1 cellular context compared by ENCODE assay signal in genomic region chr1:172532700-172533510, GRCh38.
TF ChIP-seq lines count a peak whose summit lies in the region.

A gene with protein sequence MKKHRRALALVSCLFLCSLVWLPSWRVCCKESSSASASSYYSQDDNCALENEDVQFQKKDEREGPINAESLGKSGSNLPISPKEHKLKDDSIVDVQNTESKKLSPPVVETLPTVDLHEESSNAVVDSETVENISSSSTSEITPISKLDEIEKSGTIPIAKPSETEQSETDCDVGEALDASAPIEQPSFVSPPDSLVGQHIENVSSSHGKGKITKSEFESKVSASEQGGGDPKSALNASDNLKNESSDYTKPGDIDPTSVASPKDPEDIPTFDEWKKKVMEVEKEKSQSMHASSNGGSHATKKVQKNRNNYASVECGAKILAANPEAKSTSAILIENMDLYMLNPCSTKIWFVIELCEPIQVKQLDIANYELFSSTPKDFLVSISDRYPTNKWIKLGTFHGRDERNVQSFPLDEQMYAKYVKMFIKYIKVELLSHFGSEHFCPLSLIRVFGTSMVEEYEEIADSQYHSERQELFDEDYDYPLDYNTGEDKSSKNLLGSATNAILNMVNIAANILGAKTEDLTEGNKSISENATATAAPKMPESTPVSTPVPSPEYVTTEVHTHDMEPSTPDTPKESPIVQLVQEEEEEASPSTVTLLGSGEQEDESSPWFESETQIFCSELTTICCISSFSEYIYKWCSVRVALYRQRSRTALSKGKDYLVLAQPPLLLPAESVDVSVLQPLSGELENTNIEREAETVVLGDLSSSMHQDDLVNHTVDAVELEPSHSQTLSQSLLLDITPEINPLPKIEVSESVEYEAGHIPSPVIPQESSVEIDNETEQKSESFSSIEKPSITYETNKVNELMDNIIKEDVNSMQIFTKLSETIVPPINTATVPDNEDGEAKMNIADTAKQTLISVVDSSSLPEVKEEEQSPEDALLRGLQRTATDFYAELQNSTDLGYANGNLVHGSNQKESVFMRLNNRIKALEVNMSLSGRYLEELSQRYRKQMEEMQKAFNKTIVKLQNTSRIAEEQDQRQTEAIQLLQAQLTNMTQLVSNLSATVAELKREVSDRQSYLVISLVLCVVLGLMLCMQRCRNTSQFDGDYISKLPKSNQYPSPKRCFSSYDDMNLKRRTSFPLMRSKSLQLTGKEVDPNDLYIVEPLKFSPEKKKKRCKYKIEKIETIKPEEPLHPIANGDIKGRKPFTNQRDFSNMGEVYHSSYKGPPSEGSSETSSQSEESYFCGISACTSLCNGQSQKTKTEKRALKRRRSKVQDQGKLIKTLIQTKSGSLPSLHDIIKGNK (N-terminal part only) (plus strand): TSS chr1:172533150. CDS start chr1:172533436, 286 bp downstream.

TF ChIP-seq in K562, 482 proteins besides CTCF, POLR2A, EP300 and RAD21 (continued from another document and continues in another):
- TF ChIP-seq ZBTB9 (CRISPR knock-in tag; IDR thresholded peaks at IDR 0.05): peak; percentile 93
- no peak for TF ChIP-seq FOXA1 (IDR thresholded peaks at IDR 0.05; ENCODE audit: borderline replicate concordance)
- TF ChIP-seq, protein P1, sequence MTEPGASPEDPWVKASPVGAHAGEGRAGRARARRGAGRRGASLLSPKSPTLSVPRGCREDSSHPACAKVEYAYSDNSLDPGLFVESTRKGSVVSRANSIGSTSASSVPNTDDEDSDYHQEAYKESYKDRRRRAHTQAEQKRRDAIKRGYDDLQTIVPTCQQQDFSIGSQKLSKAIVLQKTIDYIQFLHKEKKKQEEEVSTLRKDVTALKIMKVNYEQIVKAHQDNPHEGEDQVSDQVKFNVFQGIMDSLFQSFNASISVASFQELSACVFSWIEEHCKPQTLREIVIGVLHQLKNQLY (CRISPR knock-in tag; conservative IDR thresholded peaks at IDR 0.05): no peak; a peak in 2 of 4 replicates
- no peak; the same call in 1 of the 2 replicates for TF ChIP-seq ZSCAN32 (CRISPR knock-in tag; IDR thresholded peaks at IDR 0.05)
- TF ChIP-seq PTRF (tag; IDR thresholded peaks at IDR 0.05): no peak
- TF ChIP-seq MCM5 (IDR thresholded peaks at IDR 0.05; ENCODE audit: low read depth): no peak
- no peak for TF ChIP-seq ZNF77 (CRISPR knock-in tag; IDR thresholded peaks at IDR 0.05)
- peak; percentile 89 for TF ChIP-seq CREB1 (IDR thresholded peaks at IDR 0.05)
- TF ChIP-seq CREB1 (CRISPR knock-in tag; IDR thresholded peaks at IDR 0.05): peak; percentile 94
- peak; percentile 65 for TF ChIP-seq TBP (optimal IDR thresholded peaks at IDR 0.05; ENCODE audit: low read depth, low read length)
- no peak for TF ChIP-seq TCF7L2 (IDR thresholded peaks at IDR 0.05; ENCODE audit: low read depth, low read length)
- TF ChIP-seq GTF2E2 (tag; IDR thresholded peaks at IDR 0.05): no peak
- no peak for TF ChIP-seq BMI1 (IDR thresholded peaks at IDR 0.05; ENCODE audit: low read length)
- TF ChIP-seq SUPT5H (IDR thresholded peaks at IDR 0.05): peak; percentile 92
- no peak for TF ChIP-seq E4F1 (CRISPR knock-in tag; IDR thresholded peaks at IDR 0.05; ENCODE audit: borderline replicate concordance)
- peak; percentile 74 for TF ChIP-seq FOSL1 (tag; conservative IDR thresholded peaks at IDR 0.05)
- TF ChIP-seq FUS (optimal IDR thresholded peaks at IDR 0.05; ENCODE audit: low read depth, low read length): peak; percentile 92
- TF ChIP-seq ZNF431 (CRISPR knock-in tag; IDR thresholded peaks at IDR 0.05): peak; percentile 54; the same call in 1 of the 2 replicates
- no peak; the same call in 1 of the 2 replicates for TF ChIP-seq HMBOX1 (IDR thresholded peaks at IDR 0.05)
- TF ChIP-seq NONO (IDR thresholded peaks at IDR 0.05; ENCODE audit: low read depth in 2 of 2, low read length in 1 of 2): peak; percentile 41 to 97; a peak in 3 of 4 replicates
- peak; percentile 77 for TF ChIP-seq TAF9B (IDR thresholded peaks at IDR 0.05; ENCODE audit: partially characterized antibody)
- TF ChIP-seq, protein P2, sequence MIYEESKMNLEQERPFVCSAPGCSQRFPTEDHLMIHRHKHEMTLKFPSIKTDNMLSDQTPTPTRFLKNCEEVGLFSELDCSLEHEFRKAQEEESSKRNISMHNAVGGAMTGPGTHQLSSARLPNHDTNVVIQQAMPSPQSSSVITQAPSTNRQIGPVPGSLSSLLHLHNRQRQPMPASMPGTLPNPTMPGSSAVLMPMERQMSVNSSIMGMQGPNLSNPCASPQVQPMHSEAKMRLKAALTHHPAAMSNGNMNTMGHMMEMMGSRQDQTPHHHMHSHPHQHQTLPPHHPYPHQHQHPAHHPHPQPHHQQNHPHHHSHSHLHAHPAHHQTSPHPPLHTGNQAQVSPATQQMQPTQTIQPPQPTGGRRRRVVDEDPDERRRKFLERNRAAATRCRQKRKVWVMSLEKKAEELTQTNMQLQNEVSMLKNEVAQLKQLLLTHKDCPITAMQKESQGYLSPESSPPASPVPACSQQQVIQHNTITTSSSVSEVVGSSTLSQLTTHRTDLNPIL (CRISPR knock-in tag; IDR thresholded peaks at IDR 0.05): no peak
- peak; percentile 94 for TF ChIP-seq ERF (CRISPR knock-in tag; IDR thresholded peaks at IDR 0.05)
- no peak for TF ChIP-seq PPARD (CRISPR knock-in tag; IDR thresholded peaks at IDR 0.05)
- no peak for TF ChIP-seq MEF2D (tag; conservative IDR thresholded peaks at IDR 0.05; ENCODE audit: low read depth)
- no peak; a peak in 2 of 4 replicates for TF ChIP-seq HDAC1 (IDR thresholded peaks at IDR 0.05)
- TF ChIP-seq HNRNPLL (IDR thresholded peaks at IDR 0.05; ENCODE audit: low read depth, low read length, poor library complexity, severe bottlenecking): peak; percentile 98
- TF ChIP-seq, protein P3, sequence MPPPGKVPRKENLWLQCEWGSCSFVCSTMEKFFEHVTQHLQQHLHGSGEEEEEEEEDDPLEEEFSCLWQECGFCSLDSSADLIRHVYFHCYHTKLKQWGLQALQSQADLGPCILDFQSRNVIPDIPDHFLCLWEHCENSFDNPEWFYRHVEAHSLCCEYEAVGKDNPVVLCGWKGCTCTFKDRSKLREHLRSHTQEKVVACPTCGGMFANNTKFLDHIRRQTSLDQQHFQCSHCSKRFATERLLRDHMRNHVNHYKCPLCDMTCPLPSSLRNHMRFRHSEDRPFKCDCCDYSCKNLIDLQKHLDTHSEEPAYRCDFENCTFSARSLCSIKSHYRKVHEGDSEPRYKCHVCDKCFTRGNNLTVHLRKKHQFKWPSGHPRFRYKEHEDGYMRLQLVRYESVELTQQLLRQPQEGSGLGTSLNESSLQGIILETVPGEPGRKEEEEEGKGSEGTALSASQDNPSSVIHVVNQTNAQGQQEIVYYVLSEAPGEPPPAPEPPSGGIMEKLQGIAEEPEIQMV (tag; conservative IDR thresholded peaks at IDR 0.05; ENCODE audit: low read depth): no peak
- no peak for TF ChIP-seq MAFF (IDR thresholded peaks at IDR 0.05; ENCODE audit: low read length)
- no peak for TF ChIP-seq PCBP2 (IDR thresholded peaks at IDR 0.05; ENCODE audit: low read depth, low read length, poor library complexity, severe bottlenecking)
- TF ChIP-seq KDM5B (IDR thresholded peaks at IDR 0.05; ENCODE audit: insufficient replicate concordance, low read depth, low read length): peak; percentile 89
- TF ChIP-seq MTA2 (IDR thresholded peaks at IDR 0.05; ENCODE audit: low read depth): no peak
- no peak for TF ChIP-seq MCM2 (IDR thresholded peaks at IDR 0.05; ENCODE audit: low read depth)
- no peak for TF ChIP-seq ZNF165 (CRISPR knock-in tag; IDR thresholded peaks at IDR 0.05; ENCODE audit: borderline replicate concordance)
- no peak for TF ChIP-seq SAFB2 (IDR thresholded peaks at IDR 0.05; ENCODE audit: borderline replicate concordance, low read depth, low read length, severe bottlenecking)
- TF ChIP-seq, protein P4, sequence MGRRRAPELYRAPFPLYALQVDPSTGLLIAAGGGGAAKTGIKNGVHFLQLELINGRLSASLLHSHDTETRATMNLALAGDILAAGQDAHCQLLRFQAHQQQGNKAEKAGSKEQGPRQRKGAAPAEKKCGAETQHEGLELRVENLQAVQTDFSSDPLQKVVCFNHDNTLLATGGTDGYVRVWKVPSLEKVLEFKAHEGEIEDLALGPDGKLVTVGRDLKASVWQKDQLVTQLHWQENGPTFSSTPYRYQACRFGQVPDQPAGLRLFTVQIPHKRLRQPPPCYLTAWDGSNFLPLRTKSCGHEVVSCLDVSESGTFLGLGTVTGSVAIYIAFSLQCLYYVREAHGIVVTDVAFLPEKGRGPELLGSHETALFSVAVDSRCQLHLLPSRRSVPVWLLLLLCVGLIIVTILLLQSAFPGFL (CRISPR knock-in tag; IDR thresholded peaks at IDR 0.05): no peak
- TF ChIP-seq, protein P5, sequence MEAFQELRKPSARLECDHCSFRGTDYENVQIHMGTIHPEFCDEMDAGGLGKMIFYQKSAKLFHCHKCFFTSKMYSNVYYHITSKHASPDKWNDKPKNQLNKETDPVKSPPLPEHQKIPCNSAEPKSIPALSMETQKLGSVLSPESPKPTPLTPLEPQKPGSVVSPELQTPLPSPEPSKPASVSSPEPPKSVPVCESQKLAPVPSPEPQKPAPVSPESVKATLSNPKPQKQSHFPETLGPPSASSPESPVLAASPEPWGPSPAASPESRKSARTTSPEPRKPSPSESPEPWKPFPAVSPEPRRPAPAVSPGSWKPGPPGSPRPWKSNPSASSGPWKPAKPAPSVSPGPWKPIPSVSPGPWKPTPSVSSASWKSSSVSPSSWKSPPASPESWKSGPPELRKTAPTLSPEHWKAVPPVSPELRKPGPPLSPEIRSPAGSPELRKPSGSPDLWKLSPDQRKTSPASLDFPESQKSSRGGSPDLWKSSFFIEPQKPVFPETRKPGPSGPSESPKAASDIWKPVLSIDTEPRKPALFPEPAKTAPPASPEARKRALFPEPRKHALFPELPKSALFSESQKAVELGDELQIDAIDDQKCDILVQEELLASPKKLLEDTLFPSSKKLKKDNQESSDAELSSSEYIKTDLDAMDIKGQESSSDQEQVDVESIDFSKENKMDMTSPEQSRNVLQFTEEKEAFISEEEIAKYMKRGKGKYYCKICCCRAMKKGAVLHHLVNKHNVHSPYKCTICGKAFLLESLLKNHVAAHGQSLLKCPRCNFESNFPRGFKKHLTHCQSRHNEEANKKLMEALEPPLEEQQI (IDR thresholded peaks at IDR 0.05): no peak
- TF ChIP-seq, protein P6, sequence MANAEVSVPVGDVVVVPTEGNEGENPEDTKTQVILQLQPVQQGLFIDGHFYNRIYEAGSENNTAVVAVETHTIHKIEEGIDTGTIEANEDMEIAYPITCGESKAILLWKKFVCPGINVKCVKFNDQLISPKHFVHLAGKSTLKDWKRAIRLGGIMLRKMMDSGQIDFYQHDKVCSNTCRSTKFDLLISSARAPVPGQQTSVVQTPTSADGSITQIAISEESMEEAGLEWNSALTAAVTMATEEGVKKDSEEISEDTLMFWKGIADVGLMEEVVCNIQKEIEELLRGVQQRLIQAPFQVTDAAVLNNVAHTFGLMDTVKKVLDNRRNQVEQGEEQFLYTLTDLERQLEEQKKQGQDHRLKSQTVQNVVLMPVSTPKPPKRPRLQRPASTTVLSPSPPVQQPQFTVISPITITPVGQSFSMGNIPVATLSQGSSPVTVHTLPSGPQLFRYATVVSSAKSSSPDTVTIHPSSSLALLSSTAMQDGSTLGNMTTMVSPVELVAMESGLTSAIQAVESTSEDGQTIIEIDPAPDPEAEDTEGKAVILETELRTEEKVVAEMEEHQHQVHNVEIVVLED (CRISPR knock-in tag; IDR thresholded peaks at IDR 0.05): peak; percentile 74
- peak; percentile 64 for TF ChIP-seq PML (IDR thresholded peaks at IDR 0.05; ENCODE audit: low read length)
